In genomic region chr14:30270200-30271161, GRCh38 we compare ENCODE assay signal across 8 cellular contexts.
DNase-seq lines count a peak whose midpoint lies in the region; ATAC-seq and TF ChIP-seq lines count a peak whose summit lies in the region.

No MANE protein-coding gene starts in this region.

- no peak overlapping the region for H2BK12ac ChIP-seq in mesenchymal stem cell (ENCODE audit: low read length in 2 of 2)

- H3K9ac ChIP-seq in endocrine pancreas (ENCODE audit: control insufficient read depth, insufficient read depth, low read length), result no peak overlapping the region
- H3K9ac ChIP-seq in mesenchymal stem cell (ENCODE audit: low read length), result peak overlapping the region; percentile 74

- peak overlapping the region; percentile 45 for H4K8ac ChIP-seq in mesenchymal stem cell (ENCODE audit: low read length)

- H3K79me1 ChIP-seq in mesenchymal stem cell (replicated peaks; ENCODE audit: low read length, poor library complexity, severe bottlenecking), result no peaks in the 10 kb centered on the region

- no peak overlapping the region for H2BK120ac ChIP-seq in mesenchymal stem cell (ENCODE audit: low read depth, low read length)

- no peak overlapping the region for H3K27ac ChIP-seq in CD8-positive, alpha-beta T cell (ENCODE audit: low read depth, low read length)
- H3K27ac ChIP-seq in mesenchymal stem cell (ENCODE audit: low read length, poor library complexity, severe bottlenecking), result no peak overlapping the region

- peak overlapping the region; percentile 52 for H3K4me2 ChIP-seq in mesenchymal stem cell (ENCODE audit: low read length, poor library complexity, severe bottlenecking)

- DNase-seq in CD8-positive, alpha-beta T cell, result peak; percentile 1 to 49 (median 25)
- DNase-seq in NCI-H524 (lab: John Stamatoyannopoulos, UW) (peak; percentile 97 to 98), mesenchymal stem cell (peak; percentile 82)
- DNase-seq in activated CD4-positive, alpha-beta T cell treated with anti-CD3 and anti-CD28 coated beads, Interleukin-2, amount 50 U/mL, for 24 hours (ENCODE audit: low read depth in 1 of 2, low spot score in 1 of 2), result peak; percentile 3 to 54
- peak; percentile 23 to 42 for DNase-seq in stimulated activated CD8-positive, alpha-beta memory T cell treated with anti-CD3 and anti-CD28 coated beads, Interleukin-15, amount 100 ng/mL, for 48 hours (ENCODE audit: low read depth in 2 of 2)

- POLR2A ChIA-PET in CD8-positive, alpha-beta T cell (lab: Charles Lee), result interaction anchor here (1.1 kb wide), 1 partner anchor 15 kb away, joined by 3 read pairs; no protein-coding TSS in a partner anchor

- WGBS in mesenchymal stem cell, result 33% methylated on average over 28 of the region's 29 CpGs

- H3K36me3 Mint-ChIP-seq in CD8-positive, alpha-beta T cell, result no peaks in the 10 kb centered on the region

- peak overlapping the region; percentile 37 to 52 for H3K18ac ChIP-seq in mesenchymal stem cell (ENCODE audit: low read depth in 1 of 2, low read length in 2 of 2)

- H3K9me3 Mint-ChIP-seq in CD8-positive, alpha-beta T cell, result no peaks in the 10 kb centered on the region

- peak overlapping the region; percentile 64 for H2AFZ ChIP-seq in mesenchymal stem cell (ENCODE audit: low read depth, low read length)

- H3K4me1 Mint-ChIP-seq in CD8-positive, alpha-beta T cell (ENCODE audit: low read depth), result peaks cover 6% of the 10 kb centered on the region

- no peak overlapping the region for H3K27ac Mint-ChIP-seq in CD8-positive, alpha-beta T cell

- H3K14ac ChIP-seq in mesenchymal stem cell (ENCODE audit: low read length in 2 of 2), result no peak overlapping the region

- peaks cover 2% of the 10 kb centered on the region for H3K27me3 Mint-ChIP-seq in CD8-positive, alpha-beta T cell (ENCODE audit: low read depth)

- no peak overlapping the region for H4K91ac ChIP-seq in mesenchymal stem cell (ENCODE audit: low read length)

- intact Hi-C loops in CD8-positive, alpha-beta T cell (cut with DNase I, micrococcal nuclease), result no loop called here

- no peak overlapping the region for H3K23ac ChIP-seq in mesenchymal stem cell (ENCODE audit: low read length in 2 of 2)

- no peaks in the 10 kb centered on the region for H3K4me1 ChIP-seq in CD8-positive, alpha-beta T cell (ENCODE audit: insufficient read depth, low read length)
- H3K4me1 ChIP-seq in endocrine pancreas (ENCODE audit: control insufficient read depth, insufficient read depth, low read length) (no peaks in the 10 kb centered on the region), mesenchymal stem cell (ENCODE audit: control insufficient read depth, insufficient read depth, low read depth, low read length) (peaks cover 2% of the 10 kb centered on the region)

- CTCF ChIA-PET in CD8-positive, alpha-beta T cell (lab: Charles Lee), result interaction anchor here (0.6 to 1.4 kb wide), 5 partner anchors 11 to 85 kb away, joined by 3 to 6 read pairs (median 3); no protein-coding TSS in a partner anchor

- no peaks in the 10 kb centered on the region for H3K36me3 ChIP-seq in CD8-positive, alpha-beta T cell (ENCODE audit: insufficient read depth, low read length)
- H3K36me3 ChIP-seq in endocrine pancreas (ENCODE audit: control insufficient read depth, insufficient read depth, low read length) (no peaks in the 10 kb centered on the region), mesenchymal stem cell (ENCODE audit: control insufficient read depth in 1 of 2, insufficient read depth in 2 of 2, low read depth in 1 of 2, low read length in 2 of 2) (no peaks in the 10 kb centered on the region)

- no peak overlapping the region for H3K4me3 ChIP-seq in CD8-positive, alpha-beta T cell (ENCODE audit: low read depth, low read length)
- H3K4me3 ChIP-seq in endocrine pancreas (ENCODE audit: control insufficient read depth, insufficient read depth, low read length) (peak overlapping the region; percentile 14), mesenchymal stem cell (ENCODE audit: insufficient read depth in 1 of 2, low read depth in 1 of 2, low read length in 2 of 2) (peak overlapping the region in 1 of 2 experiments; percentile 71)

- ATAC-seq in CD8-positive, alpha-beta T cell, result peak; percentile 51
- ATAC-seq in GM19438 (IDR thresholded peaks at IDR 0.05; ENCODE audit: low read depth, unreplicated experiment) (peak; percentile 99), HG03469 (IDR thresholded peaks at IDR 0.05; ENCODE audit: unreplicated experiment) (peak; percentile 98)

- TF ChIP-seq CTCF in CD8-positive, alpha-beta T cell (IDR thresholded peaks at IDR 0.05), result peak; percentile 35

- no peak overlapping the region for H2BK5ac ChIP-seq in mesenchymal stem cell (ENCODE audit: low read depth, low read length, poor library complexity, severe bottlenecking)

- no peak overlapping the region for H3K4ac ChIP-seq in mesenchymal stem cell (ENCODE audit: low read depth in 1 of 2, low read length in 2 of 2)

- H2AK5ac ChIP-seq in mesenchymal stem cell (ENCODE audit: low read length, severe bottlenecking), result no peak overlapping the region

- no peaks in the 10 kb centered on the region for H3K9me3 ChIP-seq in CD8-positive, alpha-beta T cell (ENCODE audit: low read length)
- H3K9me3 ChIP-seq in endocrine pancreas (ENCODE audit: control insufficient read depth, low read length) (no peaks in the 10 kb centered on the region), mesenchymal stem cell (ENCODE audit: control insufficient read depth, low read length) (no peaks in the 10 kb centered on the region)

- peak overlapping the region; percentile 51 for H3K4me3 Mint-ChIP-seq in CD8-positive, alpha-beta T cell

- no peaks in the 10 kb centered on the region for H3K27me3 ChIP-seq in CD8-positive, alpha-beta T cell (ENCODE audit: insufficient read depth, low read length)
- H3K27me3 ChIP-seq in endocrine pancreas (ENCODE audit: control insufficient read depth, insufficient read depth, low read length) (no peaks in the 10 kb centered on the region), mesenchymal stem cell (ENCODE audit: control insufficient read depth in 1 of 2, insufficient read depth in 1 of 2, low read length in 2 of 2) (no peaks in the 10 kb centered on the region)

- H2BK15ac ChIP-seq in mesenchymal stem cell (ENCODE audit: low read depth, poor library complexity, severe bottlenecking), result no peak overlapping the region

Comparison
In these comparisons a context has a peak if more than half of its experiments do, and no peak if none do; other contexts are left out.
1. DNase-seq: peak in every context shown above with its lines; median percentile 98 in NCI-H524; 82 in mesenchymal stem cell; 32 in stimulated activated CD8-positive, alpha-beta memory T cell treated with anti-CD3 and anti-CD28 coated beads, Interleukin-15, amount 100 ng/mL, for 48 hours; 28 in activated CD4-positive, alpha-beta T cell treated with anti-CD3 and anti-CD28 coated beads, Interleukin-2, amount 50 U/mL, for 24 hours; 25 in CD8-positive, alpha-beta T cell.